ENCODE assay signal across 8 cellular contexts in the genomic region with DNA sequence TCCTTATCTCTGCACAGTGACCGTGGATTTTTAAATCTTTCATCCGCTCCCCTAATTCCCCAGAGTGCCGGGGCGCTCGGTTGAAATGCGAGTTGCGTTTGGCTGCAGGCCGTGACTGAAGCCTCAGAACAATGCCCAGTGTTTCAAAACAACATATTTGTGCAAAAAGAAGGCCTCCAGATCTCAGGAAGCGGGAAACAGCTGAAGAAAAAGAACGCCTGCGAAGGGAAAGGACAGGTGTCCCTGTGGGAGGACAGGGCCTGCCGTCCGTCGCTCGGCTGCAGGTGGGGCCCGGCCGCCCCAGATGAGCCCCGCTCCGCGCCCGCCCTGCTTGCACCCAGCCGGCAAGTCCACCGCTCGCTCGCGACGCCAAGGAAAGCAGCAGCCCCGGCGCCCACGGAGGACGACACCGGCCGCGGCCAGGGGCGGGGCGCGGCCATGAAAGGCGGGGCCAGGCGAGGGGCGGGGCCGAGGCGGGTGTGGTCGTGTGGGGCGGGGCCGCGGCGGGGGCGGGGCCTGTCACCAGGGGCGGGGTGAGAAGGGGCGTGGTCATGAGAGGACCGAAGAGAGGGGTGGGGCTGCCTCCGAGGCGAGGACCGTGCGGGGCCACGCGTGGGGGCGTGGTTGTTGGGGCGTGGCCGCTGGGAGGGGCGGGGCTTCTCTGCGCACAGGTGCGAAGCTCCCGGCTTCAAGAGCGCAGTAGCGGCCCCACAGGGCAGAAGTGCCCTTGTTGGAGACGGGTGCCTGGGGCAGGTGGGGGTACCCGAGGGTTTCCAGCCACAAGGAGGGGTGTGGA. TPM values are rescaled to one million over a fixed set of nuclear protein-coding genes. Genes with fewer than 3 reads are reported as not detected.
DNase-seq lines count a peak whose midpoint lies in the region; ATAC-seq and TF ChIP-seq lines count a peak whose summit lies in the region.

No MANE protein-coding gene starts in this region.

- H3K9me3 ChIP-seq in BLaER1 treated with 17β-estradiol and CSF1 and Interleukin-3, amounts not matched to agents 10 nM and 100 nM (replicated peaks in 1 of 11): no peaks in the 10 kb centered on the region
- no peaks in the 10 kb centered on the region for H3K9me3 ChIP-seq in lower lobe of right lung

- peak; percentile 62 to 65 for DNase-seq in activated CD4-positive, alpha-beta T cell treated with anti-CD3 and anti-CD28 coated beads, Interleukin-2, amount 50 U/mL, for 48 hours
- DNase-seq in dermis blood vessel endothelial cell: peak; percentile 76
- DNase-seq in lower lobe of right lung: peak; percentile 80
- DNase-seq in stimulated activated CD8-positive, alpha-beta memory T cell treated with anti-CD3 and anti-CD28 coated beads, Interleukin-12 subunit alpha, Interleukin-12 subunit beta, amount 100 ng/mL, for 1 hour (ENCODE audit: low read depth): peak; percentile 40
- DNase-seq in RPMI8226: no peak
- no peak for DNase-seq in epidermal melanocyte (ENCODE audit: insufficient read length, low spot score)

- H3K36me3 Mint-ChIP-seq in IgD-negative memory B cell: no peaks in the 10 kb centered on the region

- H3K27ac Mint-ChIP-seq in IgD-negative memory B cell: no peak overlapping the region

- 0 out of 22 replicates have a peak, but pooled peaks cover 0 to 3% (median 0%) of the 10 kb centered on the region in 11 experiments for H4K20me1 ChIP-seq in BLaER1 treated with 17β-estradiol and CSF1 and Interleukin-3, amounts not matched to agents 10 nM and 100 nM

- intact Hi-C loops in lower lobe of right lung (cut with DNase I): no loop called here

- peaks cover 21% of the 10 kb centered on the region for H3K27me3 Mint-ChIP-seq in IgD-negative memory B cell

- peak overlapping the region; percentile 59 to 71 (median 64) for H3K4me3 ChIP-seq in BLaER1 treated with 17β-estradiol and CSF1 and Interleukin-3, amounts not matched to agents 10 nM and 100 nM
- H3K4me3 ChIP-seq in lower lobe of right lung: peak overlapping the region; percentile 55

- peaks cover 0 to 10% (median 0%) of the 10 kb centered on the region in 11 experiments; a peak in 1 of 22 replicates for H3K27me3 ChIP-seq in BLaER1 treated with 17β-estradiol and CSF1 and Interleukin-3, amounts not matched to agents 10 nM and 100 nM
- peaks cover 25% of the 10 kb centered on the region for H3K27me3 ChIP-seq in lower lobe of right lung (ENCODE audit: low read depth)

- peaks cover 4 to 43% (median 28%) of the 10 kb centered on the region in 10 experiments; a peak in 18 of 20 replicates for H3K4me1 ChIP-seq in BLaER1 treated with 17β-estradiol and CSF1 and Interleukin-3, amounts not matched to agents 10 nM and 100 nM
- peaks cover 18% of the 10 kb centered on the region for H3K4me1 ChIP-seq in lower lobe of right lung

- H3K4me2 ChIP-seq in BLaER1 treated with 17β-estradiol and CSF1 and Interleukin-3, amounts not matched to agents 10 nM and 100 nM: peak overlapping the region; percentile 87 to 99 (median 97)

- peaks cover 0 to 4% (median 2%) of the 10 kb centered on the region in 3 donors for H3K4me1 Mint-ChIP-seq in IgD-negative memory B cell

- H3K9ac ChIP-seq in BLaER1 treated with 17β-estradiol and CSF1 and Interleukin-3, amounts not matched to agents 10 nM and 100 nM: peak overlapping the region; percentile 54 to 76 (median 65); a peak in 21 of 22 replicates

- TF ChIP-seq CTCF in lower lobe of right lung (IDR thresholded peaks at IDR 0.05): no peak

- peak overlapping the region; percentile 57 to 82 (median 70) for H3K4me3 Mint-ChIP-seq in IgD-negative memory B cell

- H3K27ac ChIP-seq in BLaER1 treated with 17β-estradiol and CSF1 and Interleukin-3, amounts not matched to agents 10 nM and 100 nM: peak overlapping the region in 4 of 11 experiments; percentile 32 to 52 (median 44); a peak in 7 of 22 replicates
- peak overlapping the region; percentile 67 for H3K27ac ChIP-seq in lower lobe of right lung

- no peaks in the 10 kb centered on the region for H3K9me3 Mint-ChIP-seq in IgD-negative memory B cell

- no peaks in the 10 kb centered on the region for H3K36me3 ChIP-seq in BLaER1 treated with 17β-estradiol and CSF1 and Interleukin-3, amounts not matched to agents 10 nM and 100 nM
- no peaks in the 10 kb centered on the region for H3K36me3 ChIP-seq in lower lobe of right lung

- ATAC-seq in lower lobe of right lung: peak; percentile 88 to 93

RNA-seq across cellular contexts. Expression of a gene that starts 17.6 kb away (rescaled TPM):
- 0.08 TPM for polyA plus RNA-seq in IgD-negative memory B cell
- total RNA-seq in dermis blood vessel endothelial cell (88.1 and 99.4 TPM in 2 replicates), lower lobe of right lung (44.2 TPM)

RNA-seq across cellular contexts. Expression of a gene that starts 32.6 kb away (rescaled TPM):
- polyA plus RNA-seq in IgD-negative memory B cell: 90.5 TPM
- total RNA-seq in dermis blood vessel endothelial cell (445 and 536 TPM in 2 replicates), lower lobe of right lung (125 TPM)

Comparison
In these comparisons a context has a peak if more than half of its experiments do, and no peak if none do; other contexts are left out.
1. DNase-seq: peak in activated CD4-positive, alpha-beta T cell treated with anti-CD3 and anti-CD28 coated beads, Interleukin-2, amount 50 U/mL, for 48 hours (2 of 2), dermis blood vessel endothelial cell (single experiment), lower lobe of right lung (single experiment) and stimulated activated CD8-positive, alpha-beta memory T cell treated with anti-CD3 and anti-CD28 coated beads, Interleukin-12 subunit alpha, Interleukin-12 subunit beta, amount 100 ng/mL, for 1 hour (single experiment); none in RPMI8226 (single experiment) and epidermal melanocyte (single experiment).